8 cellular contexts compared by ENCODE assay signal in the genomic region with DNA sequence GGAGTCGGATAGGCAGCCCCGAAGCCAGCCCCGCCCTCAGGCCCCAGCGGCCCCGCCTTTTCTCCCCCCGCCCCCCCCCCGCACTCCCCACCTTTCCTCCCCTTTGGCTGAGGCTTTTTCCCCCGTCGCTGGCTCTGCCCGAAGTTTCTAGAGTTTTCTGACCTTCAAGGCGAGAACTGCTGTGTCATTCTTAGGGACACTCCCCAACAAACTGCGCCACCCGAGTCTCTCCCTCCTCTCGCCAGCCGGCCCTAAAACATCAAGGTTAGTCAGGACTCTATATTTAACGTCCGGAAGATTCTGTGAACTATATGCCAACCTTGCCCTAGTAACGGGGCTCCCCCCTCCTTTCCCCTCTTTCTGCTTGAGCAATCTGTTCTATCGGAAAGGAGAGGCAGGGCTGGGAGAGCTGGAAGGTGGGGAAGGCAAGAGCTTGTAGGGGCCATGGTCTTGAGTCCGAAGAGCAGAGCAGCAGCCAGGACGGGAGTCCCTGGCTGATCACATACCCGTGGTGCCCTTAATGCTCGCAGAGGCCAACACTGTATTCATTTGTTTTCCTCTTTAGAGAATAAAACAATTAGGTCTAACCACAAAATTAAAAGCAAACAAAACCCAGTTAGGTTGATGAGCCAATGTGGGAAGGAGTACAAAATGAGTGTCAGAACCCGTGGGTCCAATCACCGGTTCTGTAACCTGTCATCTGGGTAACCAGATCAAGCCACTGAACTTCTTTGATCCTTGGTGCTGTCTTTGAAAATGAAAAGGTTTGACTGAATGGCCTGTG. TPM values are rescaled to one million over a fixed set of nuclear protein-coding genes. Genes with fewer than 3 reads are reported as not detected.
A peak's percentile ranks its signal among the peaks of the same experiment; 100 is the strongest.
DNase-seq lines count a peak whose midpoint lies in the region; ATAC-seq and TF ChIP-seq lines count a peak whose summit lies in the region.

No MANE protein-coding gene starts in this region.

- peaks cover 58% of the 10 kb centered on the region for H3K4me1 Mint-ChIP-seq in chondrocyte (ENCODE audit: low read depth)

- H3K27me3 Mint-ChIP-seq in chondrocyte (ENCODE audit: low read depth): no peaks in the 10 kb centered on the region

- H3K27ac Mint-ChIP-seq in chondrocyte (ENCODE audit: unreplicated experiment): peak overlapping the region; percentile 99

- no peaks in the 10 kb centered on the region for H3K36me3 Mint-ChIP-seq in chondrocyte (ENCODE audit: low read depth)

- WGBS in spleen, 5 donors: 1 to 4% (median 1%) methylated on average over 24 to 25 of the region's 25 CpGs

- peak; percentile 33 for ATAC-seq in GM18909 (IDR thresholded peaks at IDR 0.05; ENCODE audit: poor library complexity, unreplicated experiment)

- H2AFZ ChIP-seq in Loucy (ENCODE audit: low read length): peak overlapping the region; percentile 94

- no peaks in the 10 kb centered on the region for H3K9me3 Mint-ChIP-seq in chondrocyte (ENCODE audit: low read depth)

- H3K9me2 ChIP-seq in Loucy (replicated peaks; ENCODE audit: low read depth, low read length): no peaks in the 10 kb centered on the region

- intact Hi-C loops in spleen (cut with DNase I; ENCODE audit: low total_unique reads): loop anchor here (10.0 kb wide), 1 partner anchor 87 kb away; a partner anchor contains a TSS

- no peaks in the 10 kb centered on the region for H3K27me3 ChIP-seq in Loucy (ENCODE audit: insufficient read depth, low read length, poor library complexity, severe bottlenecking)
- H3K27me3 ChIP-seq in kidney epithelial cell (ENCODE audit: control insufficient read depth, insufficient read depth, low read length): no peaks in the 10 kb centered on the region
- no peaks in the 10 kb centered on the region for H3K27me3 ChIP-seq in spleen (replicated peaks in 1 of 7)

- H3K27ac ChIP-seq in spleen: peak overlapping the region; percentile 90 to 98 (median 94)

- H3K9me3 ChIP-seq in Loucy (ENCODE audit: insufficient read depth, low read depth, low read length): no peaks in the 10 kb centered on the region
- H3K9me3 ChIP-seq in spleen: no peaks in the 10 kb centered on the region

- H3K4me3 ChIP-seq in Loucy (ENCODE audit: low read length, poor library complexity, severe bottlenecking) (peak overlapping the region; percentile 77), WI38 (ENCODE audit: low read depth, low read length) (peak overlapping the region; percentile 61), kidney epithelial cell (ENCODE audit: low read depth, low read length) (peak overlapping the region; percentile 31), spleen (peak overlapping the region; percentile 48 to 75 (median 54))

- H3K36me3 ChIP-seq in Loucy (ENCODE audit: insufficient read depth, low read length) (no peaks in the 10 kb centered on the region), kidney epithelial cell (ENCODE audit: control insufficient read depth, insufficient read depth, low read length) (no peaks in the 10 kb centered on the region), spleen (peaks cover 0 to 5% (median 0%) of the 10 kb centered on the region in 6 donors)

- peak overlapping the region; percentile 86 for H3K4me3 Mint-ChIP-seq in chondrocyte (ENCODE audit: unreplicated experiment)

- TF ChIP-seq POLR2A in spleen (IDR thresholded peaks at IDR 0.05): peak in 1 of 3 donors; percentile 47

- peaks cover 6% of the 10 kb centered on the region; the same call in 1 of the 2 replicates for H3F3A ChIP-seq in Loucy (ENCODE audit: low read depth)

- peak; percentile 79 for DNase-seq in AG08396 (ENCODE audit: low spot score)
- peak; percentile 58 for DNase-seq in chondrocyte (ENCODE audit: low spot score)
- no peak for DNase-seq in kidney epithelial cell (ENCODE audit: low read depth)
- peak; percentile 87 for DNase-seq in spleen
- DNase-seq in NCI-H446 treated with DMSO at 0.1 percent for 48 hours (lab: John Stamatoyannopoulos, UW): no peak

- peak overlapping the region; percentile 74 for H3K4me2 ChIP-seq in Loucy (ENCODE audit: low read depth, low read length, poor library complexity, severe bottlenecking)

- H3K4me1 ChIP-seq in Loucy (ENCODE audit: insufficient read depth, low read length, poor library complexity, severe bottlenecking): peaks cover 22% of the 10 kb centered on the region
- H3K4me1 ChIP-seq in spleen: peaks cover 42 to 93% (median 74%) of the 10 kb centered on the region in 6 donors

- no peak for TF ChIP-seq CTCF in Loucy (conservative IDR thresholded peaks at IDR 0.05; ENCODE audit: low read length)
- no peak for TF ChIP-seq CTCF in WI38 (IDR thresholded peaks at IDR 0.05; ENCODE audit: low read depth, low read length)
- TF ChIP-seq CTCF in chondrocyte (IDR thresholded peaks at IDR 0.05): no peak
- no peak for TF ChIP-seq CTCF in kidney epithelial cell (IDR thresholded peaks at IDR 0.05; ENCODE audit: insufficient read depth, low read length, poor library complexity, severe bottlenecking)
- TF ChIP-seq CTCF in spleen (IDR thresholded peaks at IDR 0.05 in 8 of 11, conservative IDR thresholded peaks at IDR 0.05 in 3 of 11): no peak

- no peaks in the 10 kb centered on the region for H4K20me1 ChIP-seq in Loucy (ENCODE audit: insufficient read depth, low read length, poor library complexity, severe bottlenecking)

- H3K79me2 ChIP-seq in Loucy (ENCODE audit: insufficient read depth, low read length): no peaks in the 10 kb centered on the region

- peak overlapping the region; percentile 77 for H3K9ac ChIP-seq in Loucy (ENCODE audit: low read depth, low read length, poor library complexity, severe bottlenecking)

RNA-seq across cellular contexts. Expression of a gene that starts 5.3 kb away (rescaled TPM):
- total RNA-seq in chondrocyte: 46.8 to 57.9 TPM (median 50.4 TPM) in 3 replicates
- 68.3 and 79.1 TPM in 2 replicates for total RNA-seq in kidney epithelial cell
- 100 to 1,000 TPM in 1 of 7 donors, 10 to 100 TPM in 6; 40.4 to 372 (median 48.3) TPM for total RNA-seq in spleen
- 10 to 100 TPM in 1 of 3 donors, 1 to 10 TPM in 2; 7.4 to 20.6 (median 8.7) TPM for polyA plus RNA-seq in spleen

RNA-seq across cellular contexts. Expression of a gene that starts 6.9 kb away (rescaled TPM):
- 23.0 to 46.3 TPM (median 46.2 TPM) in 3 replicates for total RNA-seq in chondrocyte
- 54.6 and 67.0 TPM in 2 replicates for total RNA-seq in kidney epithelial cell
- 100 to 1,000 TPM in 6 of 7 donors, 10 to 100 TPM in 1; 97.7 to 384 (median 127) TPM for total RNA-seq in spleen
- 10 to 100 TPM; 16.4 to 58.5 (median 27.7) TPM for polyA plus RNA-seq in spleen

RNA-seq across cellular contexts. Expression of a gene that starts 7.1 kb away (rescaled TPM):
- total RNA-seq in chondrocyte (0.89 to 1.5 TPM (median 1.00 TPM) in 3 replicates), kidney epithelial cell (0.46 and 1.1 TPM in 2 replicates), spleen (1 to 10 TPM; 2.6 to 3.7 (median 3.1) TPM)
- polyA plus RNA-seq in spleen: 1 to 10 TPM in 2 of 3 donors, under 1 TPM in 1; 0.93 to 1.9 (median 1.0) TPM

RNA-seq across cellular contexts. Expression of a gene that starts 15.5 kb away (rescaled TPM):
- total RNA-seq in chondrocyte (35.0 to 42.5 TPM (median 35.7 TPM) in 3 replicates), kidney epithelial cell (78.6 and 89.0 TPM in 2 replicates), spleen (10 to 100 TPM; 35.9 to 54.4 (median 42.9) TPM)
- 10 to 100 TPM; 74.5 to 98.9 (median 80.4) TPM for polyA plus RNA-seq in spleen

RNA-seq across cellular contexts. Expression of a gene that starts 26.7 kb away (rescaled TPM):
- total RNA-seq in chondrocyte: 71.1 to 101 TPM (median 71.9 TPM) in 3 replicates
- total RNA-seq in kidney epithelial cell: 165 and 181 TPM in 2 replicates
- total RNA-seq in spleen: 10 to 100 TPM; 32.4 to 97.3 (median 62.5) TPM
- 10 to 100 TPM; 31.1 to 49.0 (median 38.3) TPM for polyA plus RNA-seq in spleen

Comparison
In these comparisons a context has a peak if more than half of its experiments do, and no peak if none do; other contexts are left out.
1. DNase-seq: peak in AG08396 (single experiment), chondrocyte (single experiment) and spleen (single experiment); none in kidney epithelial cell (single experiment) and NCI-H446 treated with DMSO at 0.1 percent for 48 hours (single experiment).
2. Peak in every context shown above with its lines, with median percentiles within 50 percentile points of each other: H3K4me3 ChIP-seq.